Comparison of ENCODE assay signal across 26 cellular contexts in the genomic region with DNA sequence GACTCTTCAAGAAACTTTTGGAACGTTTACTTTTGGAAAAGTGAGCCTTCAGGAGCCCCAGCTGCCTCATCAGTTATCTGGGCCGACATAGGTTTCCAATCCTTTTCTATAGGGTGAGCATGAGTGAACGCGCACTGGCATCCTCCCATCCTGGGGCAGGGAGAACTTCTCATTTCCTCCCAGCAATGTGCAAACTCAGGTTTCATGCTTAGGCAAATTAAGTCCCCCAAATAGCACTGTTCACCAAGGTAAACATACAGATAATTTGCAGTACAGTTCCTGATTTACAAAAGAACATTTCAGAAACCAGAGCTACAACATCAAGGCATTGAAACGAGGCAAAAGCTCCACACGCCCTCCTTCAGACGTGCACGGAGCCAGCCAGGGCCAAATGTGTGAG.
"Had no signal": no experiment of that assay in that cellular context is flagged by ENCODE, and none has a peak within 500 bp of the region (broad histone marks: within the 10 kb centered on the region; RNA-seq: fewer than 3 reads in every experiment).

No MANE protein-coding gene starts in this region.

- H3K4me3 ChIP-seq: heart left ventricle, ovary, psoas muscle, stomach, thyroid gland, upper lobe of right lung had no signal

- DNase-seq: activated CD4-positive, alpha-beta T cell treated with anti-CD3 and anti-CD28 coated beads for 1 hour; activated CD4-positive, alpha-beta T cell treated with anti-CD3 and anti-CD28 coated beads, Interleukin-2, amount 50 U/mL, for 1 hour; activated CD8-positive, alpha-beta T cell treated with anti-CD3 and anti-CD28 coated beads for 36 hours; activated gamma-delta T cell treated with Interleukin-2 at 50 U/mL for 16 hours; activated naive CD4-positive, alpha-beta T cell treated with anti-CD3 and anti-CD28 coated beads, Interleukin-2, amount 50 U/mL, for 16 hours; activated T-cell treated with anti-CD3 and anti-CD28 coated beads, Interleukin-2, amount 50 U/mL, for 4 hours; amniotic stem cell; brain microvascular endothelial cell; endodermal cell; foreskin fibroblast; heart left ventricle; hypothalamus; midbrain; naive thymus-derived CD4-positive, alpha-beta T cell; ovary; psoas muscle; stimulated activated CD4-positive, alpha-beta T cell treated with anti-CD3 and anti-CD28 coated beads, Interleukin-15, amount 100 ng/mL, for 24 hours; stimulated activated CD4-positive, alpha-beta T cell treated with anti-CD3 and anti-CD28 coated beads, Interleukin-2, amount 100 ng/mL, for 24 hours; stimulated activated naive B cell treated with anti-CD40 and anti-IgM and Interleukin-4, amounts not matched to agents 10 μg/mL and 1 μg/mL and 100 μg/mL, for 72 hours; stomach; T1000; thyroid gland; upper lobe of right lung had no signal

- H3K36me3 Mint-ChIP-seq: naive thymus-derived CD4-positive, alpha-beta T cell; stimulated activated naive B cell treated with anti-CD40 and anti-IgM and Interleukin-4, amounts not matched to agents 10 μg/mL and 1 μg/mL and 100 μg/mL, for 72 hours had no signal

- H3K4me3 Mint-ChIP-seq: activated CD8-positive, alpha-beta T cell treated with anti-CD3 and anti-CD28 coated beads for 36 hours; activated T-cell treated with anti-CD3 and anti-CD28 coated beads, Interleukin-2, amount 50 U/mL, for 4 hours; activated T-helper 17 cell treated with anti-CD3 and anti-CD28 coated beads, Interleukin-2, amount 50 U/mL, for 72 hours; endodermal cell; naive thymus-derived CD4-positive, alpha-beta T cell; stimulated activated naive B cell treated with anti-CD40 and anti-IgM and Interleukin-4, amounts not matched to agents 10 μg/mL and 1 μg/mL and 100 μg/mL, for 72 hours had no signal

- H3K9me3 ChIP-seq: heart left ventricle, ovary, psoas muscle, stomach, thyroid gland, upper lobe of right lung had no signal

- H3K9me3 Mint-ChIP-seq: activated CD8-positive, alpha-beta T cell treated with anti-CD3 and anti-CD28 coated beads for 36 hours; activated T-cell treated with anti-CD3 and anti-CD28 coated beads, Interleukin-2, amount 50 U/mL, for 4 hours; activated T-helper 17 cell treated with anti-CD3 and anti-CD28 coated beads, Interleukin-2, amount 50 U/mL, for 72 hours; endodermal cell; naive thymus-derived CD4-positive, alpha-beta T cell; stimulated activated naive B cell treated with anti-CD40 and anti-IgM and Interleukin-4, amounts not matched to agents 10 μg/mL and 1 μg/mL and 100 μg/mL, for 72 hours had no signal

- H3K27ac ChIP-seq: brain microvascular endothelial cell, heart left ventricle, ovary, psoas muscle, stomach, thyroid gland, upper lobe of right lung had no signal

- H3K4me1 ChIP-seq: psoas muscle, thyroid gland, upper lobe of right lung had no signal

- H3K27ac Mint-ChIP-seq: activated CD8-positive, alpha-beta T cell treated with anti-CD3 and anti-CD28 coated beads for 36 hours; activated T-helper 17 cell treated with anti-CD3 and anti-CD28 coated beads, Interleukin-2, amount 50 U/mL, for 72 hours; endodermal cell; naive thymus-derived CD4-positive, alpha-beta T cell; stimulated activated naive B cell treated with anti-CD40 and anti-IgM and Interleukin-4, amounts not matched to agents 10 μg/mL and 1 μg/mL and 100 μg/mL, for 72 hours had no signal

- H3K4me1 Mint-ChIP-seq: activated T-helper 17 cell treated with anti-CD3 and anti-CD28 coated beads, Interleukin-2, amount 50 U/mL, for 72 hours; endodermal cell; stimulated activated naive B cell treated with anti-CD40 and anti-IgM and Interleukin-4, amounts not matched to agents 10 μg/mL and 1 μg/mL and 100 μg/mL, for 72 hours had no signal

- H3K27me3 ChIP-seq: brain microvascular endothelial cell, heart left ventricle, ovary, stomach, thyroid gland, upper lobe of right lung had no signal

- FAIRE-seq: astrocyte had no signal

- ATAC-seq: activated CD8-positive, alpha-beta T cell treated with anti-CD3 and anti-CD28 coated beads for 36 hours; activated T-cell treated with anti-CD3 and anti-CD28 coated beads, Interleukin-2, amount 50 U/mL, for 4 hours; activated T-helper 17 cell treated with anti-CD3 and anti-CD28 coated beads, Interleukin-2, amount 50 U/mL, for 72 hours; esophagus mucosa; naive thymus-derived CD4-positive, alpha-beta T cell; psoas muscle; stimulated activated naive B cell treated with anti-CD40 and anti-IgM and Interleukin-4, amounts not matched to agents 10 μg/mL and 1 μg/mL and 100 μg/mL, for 72 hours; upper lobe of right lung had no signal

- H3K36me3 ChIP-seq: brain microvascular endothelial cell, ovary, stomach, thyroid gland, upper lobe of right lung had no signal
